Comparison of ENCODE assay signal across 16 cellular contexts in genomic region chr6:43122146-43122545, GRCh38. TPM values are rescaled to one million over a fixed set of nuclear protein-coding genes. Genes with fewer than 3 reads are reported as not detected.
DNase-seq lines count a peak whose midpoint lies in the region; ATAC-seq and TF ChIP-seq lines count a peak whose summit lies in the region.
"Had no signal": no experiment of that assay in that cellular context is flagged by ENCODE, and none has a peak within 500 bp of the region (broad histone marks: within the 10 kb centered on the region; RNA-seq: fewer than 3 reads in every experiment).

No MANE protein-coding gene starts in this region.

- peak overlapping the region; percentile 43 for H3K14ac ChIP-seq in trophoblast cell (ENCODE audit: low read length)

- H2BK120ac ChIP-seq in trophoblast cell (ENCODE audit: insufficient read depth, low read length, poor library complexity) = peak overlapping the region; percentile 96

- H4K91ac ChIP-seq in trophoblast cell (ENCODE audit: low read depth, low read length) = peak overlapping the region; percentile 94

- H2BK5ac ChIP-seq in trophoblast cell (ENCODE audit: low read depth, low read length, poor library complexity) = peak overlapping the region; percentile 93

- TF ChIP-seq POLR2A in gastroesophageal sphincter (IDR thresholded peaks at IDR 0.05) = no peak

- no peak for ATAC-seq in GM21528 (IDR thresholded peaks at IDR 0.05; ENCODE audit: low FRiP score, unreplicated experiment)
- no peak for ATAC-seq in HG02885 (IDR thresholded peaks at IDR 0.05; ENCODE audit: poor library complexity, unreplicated experiment)
- ATAC-seq in gastroesophageal sphincter = no peak
- ATAC-seq: activated CD4-positive, alpha-beta T cell treated with anti-CD3 and anti-CD28 coated beads for 36 hours; naive thymus-derived CD8-positive, alpha-beta T cell; stimulated activated naive CD8-positive, alpha-beta T cell treated with anti-CD3 and anti-CD28 coated beads, Interleukin-15, amount 100 ng/mL, for 72 hours had no signal

- no peaks in the 10 kb centered on the region for H3K27me3 ChIP-seq in SJCRH30
- no peaks in the 10 kb centered on the region for H3K27me3 ChIP-seq in fibroblast of lung (ENCODE audit: control insufficient read depth, insufficient read depth, low read length)
- H3K27me3 ChIP-seq in trophoblast cell (ENCODE audit: insufficient read depth, low read length) = no peaks in the 10 kb centered on the region
- H3K27me3 ChIP-seq in gastroesophageal sphincter = no peaks in the 10 kb centered on the region

- H4K20me1 ChIP-seq in fibroblast of lung (ENCODE audit: control insufficient read depth, extremely low read depth, insufficient read depth, low read length) = no peaks in the 10 kb centered on the region

- no peak for TF ChIP-seq EP300 in gastroesophageal sphincter (IDR thresholded peaks at IDR 0.05)

- WGBS in trophoblast cell (ENCODE audit: extremely low coverage, insufficient coverage, insufficient read length) = no CpG with 5 or more reads among the region's 2 CpGs
- WGBS in gastroesophageal sphincter (ENCODE audit: low coverage in 1 of 2), 2 donors = no CpG with 5 or more reads among the region's 2 CpGs

- peak overlapping the region; percentile 72 for H4K8ac ChIP-seq in trophoblast cell (ENCODE audit: low read depth, low read length)

- H3K9me3 ChIP-seq in SJCRH30 (replicated peaks) = no peaks in the 10 kb centered on the region
- H3K9me3 ChIP-seq in fibroblast of lung (ENCODE audit: control insufficient read depth, insufficient read depth, low read depth, low read length) = no peaks in the 10 kb centered on the region
- H3K9me3 ChIP-seq in trophoblast cell (ENCODE audit: insufficient read depth, low read depth, low read length) = no peaks in the 10 kb centered on the region
- no peaks in the 10 kb centered on the region for H3K9me3 ChIP-seq in gastroesophageal sphincter

- peak overlapping the region; percentile 0 for H4K12ac ChIP-seq in trophoblast cell (ENCODE audit: low read depth, low read length)

- peaks cover 71% of the 10 kb centered on the region for H3K79me1 ChIP-seq in trophoblast cell (ENCODE audit: low read length)

- peak overlapping the region; percentile 94 for H3K4ac ChIP-seq in trophoblast cell (ENCODE audit: low read depth, low read length)

- H3K79me2 ChIP-seq in fibroblast of lung (ENCODE audit: control insufficient read depth, insufficient read depth, low read length) (peaks cover 7% of the 10 kb centered on the region), trophoblast cell (ENCODE audit: control insufficient read depth, insufficient read depth, low read length, poor library complexity) (peaks cover 50% of the 10 kb centered on the region)

- peak overlapping the region; percentile 31 for H2AK5ac ChIP-seq in trophoblast cell (ENCODE audit: low read length)

- H3K4me1 ChIP-seq in SJCRH30 (peaks cover 62% of the 10 kb centered on the region), fibroblast of lung (ENCODE audit: control insufficient read depth, extremely low read depth, insufficient read depth, low read length) (peaks cover 52% of the 10 kb centered on the region), trophoblast cell (ENCODE audit: control insufficient read depth in 1 of 2, insufficient read depth in 2 of 2, low read length in 2 of 2) (peaks cover 68 to 75% of the 10 kb centered on the region in 2 experiments), gastroesophageal sphincter (peaks cover 0 to 26% (median 12%) of the 10 kb centered on the region in 3 donors)

- peak overlapping the region; percentile 91 for H2BK12ac ChIP-seq in trophoblast cell (ENCODE audit: low read length)

- peak; percentile 28 for DNase-seq in EH (ENCODE audit: low read depth)
- DNase-seq in SJCRH30 = no peak
- DNase-seq in fibroblast of lung (ENCODE audit: low read depth in 2 of 2) = no peak
- no peak for DNase-seq in trophoblast cell
- no peak for DNase-seq in SK-N-DZ (ENCODE audit: low spot score)
- DNase-seq: activated CD4-positive, alpha-beta T cell treated with anti-CD3 and anti-CD28 coated beads for 36 hours; activated effector memory CD4-positive, alpha-beta T cell treated with anti-CD3 and anti-CD28 coated beads, Interleukin-2, amount 50 U/mL, for 16 hours; naive thymus-derived CD8-positive, alpha-beta T cell; NCI-H1417 treated with DMSO at 0.1 percent for 48 hours; NCI-H2171 treated with DMSO at 0.1 percent for 48 hours; NCI-H748 treated with DMSO at 0.1 percent for 48 hours; stimulated activated naive CD8-positive, alpha-beta T cell treated with anti-CD3 and anti-CD28 coated beads, Interleukin-15, amount 100 ng/mL, for 72 hours had no signal

- H3K4me3 ChIP-seq in SJCRH30 (no peak overlapping the region), fibroblast of lung (replicated peaks in 1 of 4; ENCODE audit: control extremely low read depth in 1 of 4, insufficient read depth in 1 of 4, low read depth in 3 of 4, low read length in 4 of 4) (no peak overlapping the region), trophoblast cell (ENCODE audit: low read depth, low read length) (no peak overlapping the region), gastroesophageal sphincter (no peak overlapping the region)
- H3K4me3 ChIP-seq: lung had no signal

- no peak overlapping the region for H3K4me2 ChIP-seq in fibroblast of lung (ENCODE audit: extremely low read depth, insufficient read depth, low read length)
- H3K4me2 ChIP-seq in trophoblast cell (ENCODE audit: low read length) = no peak overlapping the region

- TF ChIP-seq CTCF in fibroblast of lung (conservative IDR thresholded peaks at IDR 0.05 in 1 of 2, IDR thresholded peaks at IDR 0.05 in 1 of 2; ENCODE audit: low read depth in 1 of 2, low read length in 2 of 2) = no peak
- TF ChIP-seq CTCF in gastroesophageal sphincter (IDR thresholded peaks at IDR 0.05) = no peak

- H3K18ac ChIP-seq in trophoblast cell (ENCODE audit: low read length) = peak overlapping the region; percentile 35

- H2AFZ ChIP-seq in fibroblast of lung (ENCODE audit: low read length) = no peak overlapping the region
- H2AFZ ChIP-seq in trophoblast cell (ENCODE audit: insufficient read depth, low read length, poor library complexity) = peak overlapping the region; percentile 35

- no peak overlapping the region for H3K23ac ChIP-seq in trophoblast cell (ENCODE audit: low read length)

- H3K9ac ChIP-seq in fibroblast of lung (ENCODE audit: insufficient read depth, low read length) (no peak overlapping the region), trophoblast cell (ENCODE audit: low read length) (peak overlapping the region; percentile 24)

- peak overlapping the region; percentile 79 for H3K27ac ChIP-seq in SJCRH30
- H3K27ac ChIP-seq in fibroblast of lung (ENCODE audit: insufficient read depth, low read length) = peak overlapping the region; percentile 94
- peak overlapping the region; percentile 99 for H3K27ac ChIP-seq in trophoblast cell (ENCODE audit: low read depth, low read length)
- H3K27ac ChIP-seq in gastroesophageal sphincter = no peak overlapping the region

- no peaks in the 10 kb centered on the region for H3K36me3 ChIP-seq in SJCRH30
- H3K36me3 ChIP-seq in fibroblast of lung (ENCODE audit: control insufficient read depth, insufficient read depth, low read length) = no peaks in the 10 kb centered on the region
- peaks cover 0 to 3% of the 10 kb centered on the region in 2 experiments for H3K36me3 ChIP-seq in trophoblast cell (ENCODE audit: control insufficient read depth in 1 of 2, insufficient read depth in 2 of 2, low read length in 2 of 2)
- H3K36me3 ChIP-seq in gastroesophageal sphincter = no peaks in the 10 kb centered on the region

RNA-seq across cellular contexts. Expression of gene PTK7, which starts 46.0 kb away (rescaled TPM):
- 84.2 and 88.3 TPM in 2 replicates for total RNA-seq in SJCRH30 (2014; rRNA removed; shearing (Covaris generic))
- total RNA-seq in fibroblast of lung = 145 and 159 TPM in 2 replicates
- polyA plus RNA-seq in fibroblast of lung = 51.9 and 149 TPM in 2 replicates
- polyA plus RNA-seq in fibroblast of lung (2012) = 56.7 and 156 TPM in 2 replicates
- 103 and 333 TPM in 2 replicates for polyA minus RNA-seq in fibroblast of lung (ENCODE audit: low replicate concordance)
- polyA plus RNA-seq in trophoblast cell (2013) = 188 and 193 TPM in 2 replicates
- polyA plus RNA-seq in SK-N-DZ (2014; cell fraction: cytosol; rRNA removed) = 85.2 and 100 TPM in 2 replicates
- 142 and 157 TPM in 2 replicates for polyA plus RNA-seq in SK-N-DZ (2014; cell fraction: nucleus; rRNA removed)
- 10 to 100 TPM in 1 of 4 donors, 1 to 10 TPM in 3; 2.0 to 11.6 (median 7.7) TPM for total RNA-seq in gastroesophageal sphincter

RNA-seq across cellular contexts. Expression of gene SRF, which starts 48.9 kb away (rescaled TPM):
- 23.5 and 25.8 TPM in 2 replicates for total RNA-seq in SJCRH30 (2014; rRNA removed; shearing (Covaris generic))
- total RNA-seq in fibroblast of lung = 16.0 and 16.9 TPM in 2 replicates
- polyA plus RNA-seq in fibroblast of lung = 29.5 and 32.3 TPM in 2 replicates
- polyA plus RNA-seq in fibroblast of lung (2012) = 30.0 and 33.9 TPM in 2 replicates
- 84.8 and 91.8 TPM in 2 replicates for polyA minus RNA-seq in fibroblast of lung (ENCODE audit: low replicate concordance)
- 34.6 and 36.3 TPM in 2 replicates for polyA plus RNA-seq in trophoblast cell (2013)
- polyA plus RNA-seq in SK-N-DZ (2014; cell fraction: cytosol; rRNA removed) = 16.7 and 20.2 TPM in 2 replicates
- 21.8 and 22.7 TPM in 2 replicates for polyA plus RNA-seq in SK-N-DZ (2014; cell fraction: nucleus; rRNA removed)
- 100 to 1,000 TPM in 3 of 4 donors, 10 to 100 TPM in 1; 92.6 to 192 (median 117) TPM for total RNA-seq in gastroesophageal sphincter

RNA-seq across cellular contexts. Expression of gene CUL9, which starts 59.9 kb away (rescaled TPM):
- total RNA-seq in SJCRH30 (2014; rRNA removed; shearing (Covaris generic)) = 14.1 and 14.5 TPM in 2 replicates
- total RNA-seq in fibroblast of lung (27.0 and 32.2 TPM in 2 replicates), gastroesophageal sphincter (10 to 100 TPM; 23.2 to 36.6 (median 24.2) TPM)
- polyA plus RNA-seq in fibroblast of lung = 6.7 and 11.9 TPM in 2 replicates
- 9.7 and 16.7 TPM in 2 replicates for polyA plus RNA-seq in fibroblast of lung (2012)
- polyA minus RNA-seq in fibroblast of lung (ENCODE audit: low replicate concordance) = 24.8 and 38.0 TPM in 2 replicates
- polyA plus RNA-seq in trophoblast cell (2013) = 11.7 and 12.1 TPM in 2 replicates
- 21.3 and 21.6 TPM in 2 replicates for polyA plus RNA-seq in SK-N-DZ (2014; cell fraction: cytosol; rRNA removed)
- 224 and 250 TPM in 2 replicates for polyA plus RNA-seq in SK-N-DZ (2014; cell fraction: nucleus; rRNA removed)

Comparison
In these comparisons a context has a peak if more than half of its experiments do, and no peak if none do; other contexts are left out.
1. H3K27ac ChIP-seq: peak in SJCRH30 (single experiment), fibroblast of lung (single experiment) and trophoblast cell (single experiment); none in gastroesophageal sphincter (0 of 4).